26 cellular contexts compared by ENCODE assay signal in the genomic region with DNA sequence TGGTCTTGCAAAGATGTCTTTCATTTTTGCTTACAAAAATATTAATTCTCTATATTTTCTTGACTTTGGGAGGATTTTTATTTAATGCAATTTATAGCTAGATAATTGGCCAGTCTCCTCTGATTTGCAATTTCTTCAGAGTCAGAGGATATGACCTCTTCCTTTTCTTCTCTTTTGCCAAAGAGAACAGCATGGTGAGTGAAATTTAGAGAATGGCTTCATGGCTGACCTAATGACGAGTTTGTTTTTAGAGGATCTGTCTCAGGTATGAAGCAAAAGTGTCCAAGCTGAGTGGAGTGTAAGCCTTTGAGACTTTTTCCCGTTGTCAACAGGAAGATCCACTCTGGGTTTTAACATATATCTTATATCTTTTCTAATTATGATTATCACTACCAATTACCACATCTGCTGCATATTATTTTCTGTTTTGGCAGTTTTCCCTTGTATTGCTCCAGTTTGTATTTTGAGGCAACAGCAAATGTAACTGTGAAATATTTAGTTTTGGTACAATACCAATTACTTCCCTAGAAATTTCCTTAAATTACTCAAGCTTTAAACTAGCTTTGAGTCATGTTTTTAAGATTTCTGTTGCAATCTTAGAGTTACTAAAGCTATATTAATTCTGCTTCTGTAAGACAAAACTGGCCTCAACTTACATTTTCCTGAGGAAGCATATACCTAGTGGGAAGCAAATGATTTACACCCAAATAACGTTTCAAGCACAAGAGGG.
DNase-seq lines count a peak whose midpoint lies in the region; ATAC-seq and TF ChIP-seq lines count a peak whose summit lies in the region.
"Had no signal": no experiment of that assay in that cellular context is flagged by ENCODE, and none has a peak within 500 bp of the region (broad histone marks: within the 10 kb centered on the region; RNA-seq: fewer than 3 reads in every experiment).

No MANE protein-coding gene starts in this region.

- TF ChIP-seq CTCF in fibroblast of mammary gland (conservative IDR thresholded peaks at IDR 0.05; ENCODE audit: control insufficient read depth, insufficient read depth, low read depth, low read length) (no peak), omental fat pad (IDR thresholded peaks at IDR 0.05) (no peak)

- intact Hi-C loops in Right ventricle myocardium superior (cut with DNase I) (no loop called here), left cardiac atrium (cut with DNase I) (no loop called here)

- DNase-seq in Right ventricle myocardium superior (no peak), left cardiac atrium (no peak), NOMO-1 treated with dmso at 0.1 percent for 144 hours (lab: John Stamatoyannopoulos, UW; ENCODE audit: unreplicated experiment) (peak; percentile 18), fibroblast of mammary gland (ENCODE audit: low read depth) (peak; percentile 51), omental fat pad (ENCODE audit: low spot score) (no peak)
- DNase-seq in activated naive CD4-positive, alpha-beta T cell (lab: John Stamatoyannopoulos, UW): no peak
- DNase-seq: ACHN; activated CD8-positive, alpha-beta T cell treated with anti-CD3 and anti-CD28 coated beads for 36 hours; activated naive CD8-positive, alpha-beta T cell treated with anti-CD3 and anti-CD28 coated beads for 36 hours; CD4-positive, alpha-beta memory T cell; central memory CD4-positive, alpha-beta T cell; EL; HFFc6; MM.1S; naive thymus-derived CD4-positive, alpha-beta T cell; NCI-H1694; occipital lobe; spleen; stimulated activated CD4-positive, alpha-beta T cell treated with anti-CD3 and anti-CD28 coated beads, Interleukin-2, amount 100 ng/mL, for 48 hours; testis had no signal

- no peak overlapping the region for H3K4me3 ChIP-seq in fibroblast of mammary gland (ENCODE audit: control insufficient read depth, low read depth, low read length)
- H3K4me3 ChIP-seq: hepatocyte, spleen, testis, vagina had no signal

- ATAC-seq in Right ventricle myocardium superior (ENCODE audit: poor library complexity) (peak; percentile 48), left cardiac atrium (no peak), GM18907 (IDR thresholded peaks at IDR 0.05; ENCODE audit: unreplicated experiment) (no peak), HG03565 (IDR thresholded peaks at IDR 0.05; ENCODE audit: unreplicated experiment) (no peak), omental fat pad (ENCODE audit: low FRiP score) (no peak)
- ATAC-seq: activated CD8-positive, alpha-beta T cell treated with anti-CD3 and anti-CD28 coated beads for 36 hours; left lobe of liver; naive thymus-derived CD4-positive, alpha-beta T cell; stimulated activated effector memory CD8-positive, alpha-beta T cell treated with anti-CD3 and anti-CD28 coated beads, Interleukin-12 subunit alpha, Interleukin-12 subunit beta, amount 100 ng/mL, for 72 hours had no signal

Comparison
In these comparisons a context has a peak if more than half of its experiments do, and no peak if none do; other contexts are left out.
1. DNase-seq: peak in NOMO-1 treated with dmso at 0.1 percent for 144 hours (single experiment) and fibroblast of mammary gland (single experiment); none in Right ventricle myocardium superior (single experiment), left cardiac atrium (single experiment), activated naive CD4-positive, alpha-beta T cell (0 of 4) and omental fat pad (single experiment).